Comparison of ENCODE assay signal across 30 cellular contexts in the genomic region with DNA sequence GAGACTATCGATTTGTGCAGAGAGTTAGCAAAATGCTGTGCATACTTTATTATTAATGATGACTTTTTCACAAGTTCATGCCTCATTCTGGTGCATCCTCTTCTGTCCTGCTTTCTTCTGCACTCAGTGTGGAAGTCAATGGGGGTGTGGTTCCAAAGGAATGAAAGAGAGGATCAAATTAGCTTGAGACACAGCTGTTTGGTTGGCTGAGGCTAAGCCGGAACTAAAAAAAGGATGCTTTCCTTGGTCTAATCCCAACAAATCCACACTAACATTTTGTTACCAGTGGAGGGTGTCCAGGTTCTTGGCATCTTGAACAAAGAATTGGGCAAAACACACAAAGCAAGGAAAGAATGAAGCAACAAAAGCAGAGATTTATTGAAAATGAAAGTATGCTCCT.
"Had no signal": no experiment of that assay in that cellular context is flagged by ENCODE, and none has a peak within 500 bp of the region (broad histone marks: within the 10 kb centered on the region; RNA-seq: fewer than 3 reads in every experiment).

No MANE protein-coding gene starts in this region.

- H3K4me1 Mint-ChIP-seq: activated CD8-positive, alpha-beta memory T cell treated with anti-CD3 and anti-CD28 coated beads, Interleukin-2, amount 10 ng/mL, durations not matched to agents 7 days and 5 days; central memory CD8-positive, alpha-beta T cell had no signal

- H3K9me3 Mint-ChIP-seq: activated CD4-positive, alpha-beta memory T cell treated with anti-CD3 and anti-CD28 coated beads, Interleukin-2, amount 10 ng/mL, durations not matched to agents 7 days and 5 days; activated naive CD4-positive, alpha-beta T cell treated with anti-CD3 and anti-CD28 coated beads, Interleukin-2, amount 50 U/mL, for 24 hours; activated T-helper 2 cell treated with anti-CD3 and anti-CD28 coated beads, Interferon-gamma antibody, Interleukin-2, Interleukin-4, amounts not matched to agents 10 μg/mL and 5 μg/mL and 100 μg/mL, durations not matched to agents 14 hours and 24 hours and 36 hours; central memory CD8-positive, alpha-beta T cell had no signal

- H3K4me3 ChIP-seq: ascending aorta, cardiac muscle cell, MG63 had no signal

- H3K27ac Mint-ChIP-seq: activated CD4-positive, alpha-beta memory T cell treated with anti-CD3 and anti-CD28 coated beads, Interleukin-2, amount 10 ng/mL, durations not matched to agents 7 days and 5 days; activated CD8-positive, alpha-beta memory T cell treated with anti-CD3 and anti-CD28 coated beads, Interleukin-2, amount 10 ng/mL, durations not matched to agents 7 days and 5 days; activated naive CD4-positive, alpha-beta T cell treated with anti-CD3 and anti-CD28 coated beads, Interleukin-2, amount 50 U/mL, for 24 hours; activated naive CD8-positive, alpha-beta T cell treated with anti-CD3 and anti-CD28 coated beads, Interleukin-2, amount 10 ng/mL, durations not matched to agents 7 days and 5 days; activated T-helper 2 cell treated with anti-CD3 and anti-CD28 coated beads, Interferon-gamma antibody, Interleukin-2, Interleukin-4, amounts not matched to agents 10 μg/mL and 5 μg/mL and 100 μg/mL, durations not matched to agents 14 hours and 24 hours and 36 hours had no signal

- H3K27ac ChIP-seq: ascending aorta, cardiac muscle cell, WERI-Rb-1 had no signal

- DNase-seq: activated CD4-positive, alpha-beta memory T cell treated with anti-CD3 and anti-CD28 coated beads, Interleukin-2, amount 10 ng/mL, durations not matched to agents 7 days and 5 days; activated CD4-positive, alpha-beta T cell treated with anti-CD3 and anti-CD28 coated beads for 1 hour; activated CD4-positive, CD25-positive, alpha-beta regulatory T cell; activated CD8-positive, alpha-beta memory T cell treated with anti-CD3 and anti-CD28 coated beads for 24 hours; activated CD8-positive, alpha-beta memory T cell treated with anti-CD3 and anti-CD28 coated beads, Interleukin-2, amount 10 ng/mL, durations not matched to agents 7 days and 5 days; activated CD8-positive, alpha-beta memory T cell treated with anti-CD3 and anti-CD28 coated beads, Interleukin-2, amount 50 U/mL, for 48 hours; activated gamma-delta T cell; activated naive CD4-positive, alpha-beta T cell treated with Interleukin-2 at 50 U/mL for 16 hours; activated naive CD8-positive, alpha-beta T cell treated with anti-CD3 and anti-CD28 coated beads, Interleukin-2, amount 10 ng/mL, durations not matched to agents 7 days and 5 days; amygdala; Karpas-422; KBM-7; MG63; NCI-H1048; NCI-H1436 treated with DMSO at 0.1 percent for 48 hours; NCI-H1694 treated with DMSO at 0.1 percent for 48 hours; NCI-H2029 treated with DMSO at 0.1 percent for 48 hours; NCI-H2107; NCI-H2171; NCI-H510A; NCI-H526; NCI-H748 treated with DMSO at 0.1 percent for 48 hours; Right ventricle myocardium superior; T1000; WERI-Rb-1 had no signal

- H3K9me3 ChIP-seq: ascending aorta, MG63 had no signal

- ATAC-seq: activated CD8-positive, alpha-beta memory T cell treated with anti-CD3 and anti-CD28 coated beads, Interleukin-2, amount 10 ng/mL, durations not matched to agents 7 days and 5 days had no signal

- H3K27me3 ChIP-seq: ascending aorta, cardiac muscle cell, MG63 had no signal

- H3K36me3 ChIP-seq: ascending aorta, cardiac muscle cell, MG63, WERI-Rb-1 had no signal

- H3K4me3 Mint-ChIP-seq: activated CD4-positive, alpha-beta memory T cell treated with anti-CD3 and anti-CD28 coated beads, Interleukin-2, amount 10 ng/mL, durations not matched to agents 7 days and 5 days; activated CD8-positive, alpha-beta memory T cell treated with anti-CD3 and anti-CD28 coated beads, Interleukin-2, amount 10 ng/mL, durations not matched to agents 7 days and 5 days; activated naive CD4-positive, alpha-beta T cell treated with anti-CD3 and anti-CD28 coated beads, Interleukin-2, amount 50 U/mL, for 24 hours; activated naive CD8-positive, alpha-beta T cell treated with anti-CD3 and anti-CD28 coated beads, Interleukin-2, amount 10 ng/mL, durations not matched to agents 7 days and 5 days; central memory CD8-positive, alpha-beta T cell had no signal

- H3K36me3 Mint-ChIP-seq: activated CD8-positive, alpha-beta memory T cell treated with anti-CD3 and anti-CD28 coated beads, Interleukin-2, amount 10 ng/mL, durations not matched to agents 7 days and 5 days; activated naive CD4-positive, alpha-beta T cell treated with anti-CD3 and anti-CD28 coated beads, Interleukin-2, amount 50 U/mL, for 24 hours; activated naive CD8-positive, alpha-beta T cell treated with anti-CD3 and anti-CD28 coated beads, Interleukin-2, amount 10 ng/mL, durations not matched to agents 7 days and 5 days had no signal
